In the genomic region with DNA sequence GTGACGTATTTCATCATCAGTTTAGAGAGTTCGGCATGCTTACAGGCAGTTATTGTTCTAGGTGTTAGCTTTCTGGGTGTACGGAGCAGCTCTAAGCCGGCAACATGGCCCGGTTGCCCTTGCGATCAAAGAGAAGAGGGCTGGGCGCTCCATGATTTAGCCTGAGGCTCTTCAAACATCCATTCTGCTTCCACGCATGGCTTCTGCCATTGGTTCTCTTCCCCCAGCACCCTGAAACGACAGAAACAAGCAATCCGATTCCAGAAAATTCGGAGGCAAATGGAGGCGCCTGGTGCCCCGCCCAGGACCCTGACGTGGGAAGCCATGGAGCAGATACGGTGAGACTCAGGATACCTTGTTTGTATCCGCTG, we compare ENCODE assay signal across 8 cellular contexts. TPM values are rescaled to one million over a fixed set of nuclear protein-coding genes. Genes with fewer than 3 reads are reported as not detected.
DNase-seq lines count a peak whose midpoint lies in the region; ATAC-seq and TF ChIP-seq lines count a peak whose summit lies in the region.

No MANE protein-coding gene starts in this region.

- H3K4me1 Mint-ChIP-seq in activated naive CD8-positive, alpha-beta T cell treated with anti-CD3 and anti-CD28 coated beads, Interleukin-2, amount 50 U/mL, for 24 hours = peaks cover 49% of the 10 kb centered on the region

- CTCF ChIA-PET in PC-3 (lab: Charles Lee) = no interaction called here

- no peak for TF ChIP-seq CTCF in PC-3 (conservative IDR thresholded peaks at IDR 0.05; ENCODE audit: low read depth, low read length)

- peak overlapping the region; percentile 96 for H3K9ac ChIP-seq in PC-3 (ENCODE audit: low read length)

- H3K27ac ChIP-seq in PC-3 (ENCODE audit: low read length) = peak overlapping the region; percentile 76

- H3K27ac Mint-ChIP-seq in activated naive CD8-positive, alpha-beta T cell treated with anti-CD3 and anti-CD28 coated beads, Interleukin-2, amount 50 U/mL, for 24 hours = peak overlapping the region; percentile 98

- POLR2A ChIA-PET in PC-3 (lab: Charles Lee; ENCODE audit: unreplicated experiment) = no interaction called here

- peaks cover 24% of the 10 kb centered on the region for H3K36me3 ChIP-seq in PC-3 (ENCODE audit: low read depth, low read length)

- peaks cover 40% of the 10 kb centered on the region for H4K20me1 ChIP-seq in PC-3 (ENCODE audit: low read length)

- H3K4me2 ChIP-seq in PC-3 (ENCODE audit: low read length) = peak overlapping the region; percentile 97

- peaks cover 35% of the 10 kb centered on the region for H3K36me3 Mint-ChIP-seq in activated naive CD8-positive, alpha-beta T cell treated with anti-CD3 and anti-CD28 coated beads, Interleukin-2, amount 50 U/mL, for 24 hours (ENCODE audit: low read depth)

- no peaks in the 10 kb centered on the region for H3K9me3 Mint-ChIP-seq in activated naive CD8-positive, alpha-beta T cell treated with anti-CD3 and anti-CD28 coated beads, Interleukin-2, amount 50 U/mL, for 24 hours

- DNase-seq in NCI-H1105 treated with DMSO at 0.1 percent for 48 hours (lab: John Stamatoyannopoulos, UW) = peak; percentile 43
- no peak for DNase-seq in NCI-H1105 (lab: John Stamatoyannopoulos, UW)
- DNase-seq in PC-3 = peak; percentile 32
- DNase-seq in activated naive CD8-positive, alpha-beta T cell treated with anti-CD3 and anti-CD28 coated beads, Interleukin-2, amount 50 U/mL, for 24 hours = peak; percentile 59
- DNase-seq in hepatic stellate cell (ENCODE audit: low spot score) = peak; percentile 25
- DNase-seq in sciatic nerve (ENCODE audit: low spot score) = no peak

- peak overlapping the region; percentile 95 for H3K4me3 Mint-ChIP-seq in activated naive CD8-positive, alpha-beta T cell treated with anti-CD3 and anti-CD28 coated beads, Interleukin-2, amount 50 U/mL, for 24 hours

- H3K27me3 ChIP-seq in PC-3 (ENCODE audit: low read length) = no peaks in the 10 kb centered on the region

- H3K9me2 ChIP-seq in PC-3 (replicated peaks; ENCODE audit: low read length) = no peaks in the 10 kb centered on the region

- no peaks in the 10 kb centered on the region for H3F3A ChIP-seq in PC-3 (ENCODE audit: low read length, unreplicated experiment)

- peak overlapping the region; percentile 60 for H2AFZ ChIP-seq in PC-3 (ENCODE audit: low read length)

- intact Hi-C loops in PC-3 (cut with micrococcal nuclease) (loop anchor here (5.0 kb wide), 1 partner anchor 34 kb away; the partner anchor contains the start of genes CIB1 and GDPGP1), sciatic nerve (cut with DNase I) (no loop called here)

- peaks cover 55% of the 10 kb centered on the region for H3K4me1 ChIP-seq in PC-3 (ENCODE audit: insufficient read depth, low read length)

- BruUV-seq in PC-3 (replicated peaks; lab: Mats Ljungman, UMichigan) = TSS peak; percentile 53

- H3K27me3 Mint-ChIP-seq in activated naive CD8-positive, alpha-beta T cell treated with anti-CD3 and anti-CD28 coated beads, Interleukin-2, amount 50 U/mL, for 24 hours = no peaks in the 10 kb centered on the region

- peak overlapping the region; percentile 77 for H3K4me3 ChIP-seq in PC-3 (ENCODE audit: low read length)

- H3K79me2 ChIP-seq in PC-3 (ENCODE audit: low read length) = peaks cover 68% of the 10 kb centered on the region

- H3K9me3 ChIP-seq in PC-3 (ENCODE audit: low read length) = no peaks in the 10 kb centered on the region

- ATAC-seq in HG02885 (IDR thresholded peaks at IDR 0.05; ENCODE audit: poor library complexity, unreplicated experiment) (peak; percentile 15), PC-3 (peak; percentile 10), sciatic nerve (peak; percentile 29), HG03439 (IDR thresholded peaks at IDR 0.05; ENCODE audit: unreplicated experiment) (no peak)
- ATAC-seq in activated naive CD8-positive, alpha-beta T cell treated with anti-CD3 and anti-CD28 coated beads, Interleukin-2, amount 50 U/mL, for 24 hours = peak; percentile 31

RNA-seq across cellular contexts. Expression of gene NGRN, which starts 0.6 kb away (rescaled TPM):
- total RNA-seq in PC-3 (2014; rRNA removed) = 99.3 and 114 TPM in 2 replicates
- 63.8 TPM for total RNA-seq in sciatic nerve

RNA-seq across cellular contexts. Expression of gene TTLL13, which starts 16.7 kb away (rescaled TPM):
- total RNA-seq in PC-3 (2014; rRNA removed) (not detected in 2 replicates), sciatic nerve (0.71 TPM)

RNA-seq across cellular contexts. Expression of gene GDPGP1, which starts 32.0 kb away (rescaled TPM):
- total RNA-seq in PC-3 (2014; rRNA removed) (6.6 and 11.0 TPM in 2 replicates), sciatic nerve (5.4 TPM)

RNA-seq across cellular contexts. Expression of gene CIB1, which starts 32.3 kb away (rescaled TPM):
- total RNA-seq in PC-3 (2014; rRNA removed) (83.7 and 85.8 TPM in 2 replicates), sciatic nerve (43.3 TPM)

Comparison
In these comparisons a context has a peak if more than half of its experiments do, and no peak if none do; other contexts are left out.
1. DNase-seq: peak in NCI-H1105 treated with DMSO at 0.1 percent for 48 hours (single experiment), PC-3 (single experiment), activated naive CD8-positive, alpha-beta T cell treated with anti-CD3 and anti-CD28 coated beads, Interleukin-2, amount 50 U/mL, for 24 hours (single experiment) and hepatic stellate cell (single experiment); none in NCI-H1105 (single experiment) and sciatic nerve (single experiment).